ENCODE assay signal across 17 cellular contexts in genomic region chr22:22944268-22944985, GRCh38. TPM values are rescaled to one million over a fixed set of nuclear protein-coding genes. Genes with fewer than 3 reads are reported as not detected.
DNase-seq lines count a peak whose midpoint lies in the region; ATAC-seq and TF ChIP-seq lines count a peak whose summit lies in the region.
"Had no signal": no experiment of that assay in that cellular context is flagged by ENCODE, and none has a peak within 500 bp of the region (broad histone marks: within the 10 kb centered on the region; RNA-seq: fewer than 3 reads in every experiment).

No MANE protein-coding gene starts in this region.

- H3K9me3 ChIP-seq in IMR-90 (ENCODE audit: control insufficient read depth, insufficient read depth, low read length), result no peaks in the 10 kb centered on the region
- no peaks in the 10 kb centered on the region for H3K9me3 ChIP-seq in colonic mucosa
- no peaks in the 10 kb centered on the region for H3K9me3 ChIP-seq in spleen
- H3K9me3 ChIP-seq: body of pancreas, vagina had no signal

- H3K9ac ChIP-seq in IMR-90 (ENCODE audit: low read depth, low read length) (no peak overlapping the region), colonic mucosa (ENCODE audit: low read depth in 2 of 2, low read length in 2 of 2) (no peak overlapping the region)

- no peak overlapping the region for H3K23ac ChIP-seq in IMR-90 (ENCODE audit: low read depth, low read length)

- ATAC-seq in IMR-90 (ENCODE audit: low read depth) (no peak), GM21447 (IDR thresholded peaks at IDR 0.05; ENCODE audit: unreplicated experiment) (no peak)
- ATAC-seq: body of pancreas; SK-N-SH treated with all-trans-retinoic acid at 6 μM for 48 hours; stimulated activated effector memory CD8-positive, alpha-beta T cell treated with anti-CD3 and anti-CD28 coated beads, Interleukin-12 subunit alpha, Interleukin-12 subunit beta, amount 100 ng/mL, for 72 hours had no signal

- H3K27ac ChIP-seq in IMR-90 (ENCODE audit: insufficient read depth, low read length), result no peak overlapping the region
- H3K27ac ChIP-seq in colonic mucosa, result no peak overlapping the region
- peak overlapping the region in 3 of 8 donors; percentile 54 to 76 (median 72) for H3K27ac ChIP-seq in spleen
- H3K27ac ChIP-seq: body of pancreas, vagina had no signal

- no peak for TF ChIP-seq RAD21 in IMR-90 (IDR thresholded peaks at IDR 0.05; ENCODE audit: low read length)

- no peak overlapping the region for H3K56ac ChIP-seq in IMR-90 (ENCODE audit: extremely low read depth, insufficient read depth, low read length)

- dilution Hi-C loops in IMR-90 (cut with HindIII; ENCODE audit: low sequenced_read_pairs, unreplicated experiment), result no loop called here

- in situ Hi-C loops in IMR-90 (cut with MboI; ENCODE audit: low sequenced_read_pairs), result loop anchor here (10.0 kb wide), 1 partner anchor 480 kb away; no protein-coding TSS in a partner anchor

- no peak overlapping the region for H2BK5ac ChIP-seq in IMR-90 (ENCODE audit: low read depth, low read length, poor library complexity, severe bottlenecking)

- POLR2A ChIA-PET in IMR-90 (lab: Charles Lee; ENCODE audit: unreplicated experiment), result no interaction called here

- no peak overlapping the region for H3K4ac ChIP-seq in IMR-90 (ENCODE audit: low read depth, low read length)

- no peaks in the 10 kb centered on the region; the same call in 1 of the 2 replicates for H3K27me3 ChIP-seq in IMR-90 (ENCODE audit: control insufficient read depth, insufficient read depth, low read length)
- no peaks in the 10 kb centered on the region for H3K27me3 ChIP-seq in colonic mucosa
- H3K27me3 ChIP-seq in spleen (replicated peaks in 1 of 7), result peaks cover 0 to 15% (median 0%) of the 10 kb centered on the region in 7 donors
- H3K27me3 ChIP-seq: body of pancreas, vagina had no signal

- TF ChIP-seq CTCF in GM12865 (IDR thresholded peaks at IDR 0.05; ENCODE audit: insufficient read depth, low read depth, low read length, missing control alignments) (no peak), IMR-90 (conservative IDR thresholded peaks at IDR 0.05; ENCODE audit: low read depth, low read length) (no peak), colonic mucosa (IDR thresholded peaks at IDR 0.05) (no peak), spleen (IDR thresholded peaks at IDR 0.05 in 8 of 11, conservative IDR thresholded peaks at IDR 0.05 in 3 of 11) (no peak)

- H3K9me1 ChIP-seq in IMR-90 (ENCODE audit: insufficient read depth, low read length), result no peaks in the 10 kb centered on the region

- no peak overlapping the region for H3K4me3 ChIP-seq in GM12865 (ENCODE audit: low read depth, low read length)
- H3K4me3 ChIP-seq in IMR-90 (ENCODE audit: insufficient read depth, low read depth, low read length), result no peak overlapping the region
- no peak overlapping the region for H3K4me3 ChIP-seq in colonic mucosa
- H3K4me3 ChIP-seq in spleen, result no peak overlapping the region
- H3K4me3 ChIP-seq: body of pancreas, vagina had no signal

- no peak overlapping the region for H4K91ac ChIP-seq in IMR-90 (ENCODE audit: insufficient read depth, low read depth, low read length)

- H3K14ac ChIP-seq in IMR-90 (replicated peaks; ENCODE audit: low read depth, low read length), result no peak overlapping the region

- H3K4me1 Mint-ChIP-seq in activated T-cell treated with anti-CD3 and anti-CD28 coated beads, Interleukin-2, amount 50 U/mL, for 24 hours (ENCODE audit: low read depth), result peaks cover 6% of the 10 kb centered on the region

- no TSS peak for BruUV-seq in IMR-90 (replicated peaks; lab: Mats Ljungman, UMichigan)

- no peak overlapping the region for H3K4me2 ChIP-seq in IMR-90 (ENCODE audit: low read depth, low read length)

- peak; percentile 1 for DNase-seq in GM12865 (ENCODE audit: low read depth)
- DNase-seq in IMR-90, result no peak
- peak; percentile 14 for DNase-seq in colonic mucosa
- DNase-seq in spleen, result peak; percentile 74
- DNase-seq in NK-92 (lab: John Stamatoyannopoulos, UW; ENCODE audit: unreplicated experiment), result no peak
- no peak for DNase-seq in activated T-cell treated with anti-CD3 and anti-CD28 coated beads, Interleukin-2, amount 50 U/mL, for 24 hours
- DNase-seq: activated naive CD4-positive, alpha-beta T cell treated with anti-CD3 and anti-CD28 coated beads, Interleukin-2, amount 10 ng/mL, durations not matched to agents 7 days and 5 days; effector memory CD4-positive, alpha-beta T cell; mesenchymal stem cell; NCI-H226 had no signal

- H2AK9ac ChIP-seq in IMR-90 (replicated peaks; ENCODE audit: low read depth, low read length, poor library complexity), result no peak overlapping the region

- H4K5ac ChIP-seq in IMR-90 (ENCODE audit: low read depth, low read length), result no peak overlapping the region

- TF ChIP-seq POLR2A in IMR-90 (IDR thresholded peaks at IDR 0.05; ENCODE audit: low read depth, low read length) (no peak), spleen (IDR thresholded peaks at IDR 0.05) (no peak)

- H2BK15ac ChIP-seq in IMR-90 (ENCODE audit: low read depth, low read length), result no peak overlapping the region

- H4K8ac ChIP-seq in IMR-90 (ENCODE audit: low read depth in 2 of 2, low read length in 2 of 2), result no peak overlapping the region

- no peaks in the 10 kb centered on the region for H3K9me3 Mint-ChIP-seq in activated T-cell treated with anti-CD3 and anti-CD28 coated beads, Interleukin-2, amount 50 U/mL, for 24 hours
- H3K9me3 Mint-ChIP-seq: activated naive CD4-positive, alpha-beta T cell treated with anti-CD3 and anti-CD28 coated beads, Interleukin-2, amount 10 ng/mL, durations not matched to agents 7 days and 5 days; stimulated activated effector memory CD8-positive, alpha-beta T cell treated with anti-CD3 and anti-CD28 coated beads, Interleukin-12 subunit alpha, Interleukin-12 subunit beta, amount 100 ng/mL, for 72 hours had no signal

- intact Hi-C loops in IMR-90 (cut with micrococcal nuclease), result no loop called here
- intact Hi-C loops in colonic mucosa (cut with DNase I), result no loop called here
- intact Hi-C loops in spleen (cut with DNase I; ENCODE audit: low total_unique reads), result no loop called here

- CTCF ChIA-PET in IMR-90 (lab: Yijun Ruan, JAX), result no interaction called here

- no peaks in the 10 kb centered on the region for H3K36me3 Mint-ChIP-seq in activated T-cell treated with anti-CD3 and anti-CD28 coated beads, Interleukin-2, amount 50 U/mL, for 24 hours (ENCODE audit: low read depth)
- H3K36me3 Mint-ChIP-seq: activated naive CD4-positive, alpha-beta T cell treated with anti-CD3 and anti-CD28 coated beads, Interleukin-2, amount 10 ng/mL, durations not matched to agents 7 days and 5 days; stimulated activated effector memory CD8-positive, alpha-beta T cell treated with anti-CD3 and anti-CD28 coated beads, Interleukin-12 subunit alpha, Interleukin-12 subunit beta, amount 100 ng/mL, for 72 hours had no signal

- H3K4me1 ChIP-seq in IMR-90 (ENCODE audit: control insufficient read depth, insufficient read depth, low read length) (no peaks in the 10 kb centered on the region), colonic mucosa (no peaks in the 10 kb centered on the region), spleen (peaks cover 0 to 78% (median 33%) of the 10 kb centered on the region in 6 donors)
- H3K4me1 ChIP-seq: body of pancreas, vagina had no signal

- peaks cover 8% of the 10 kb centered on the region for H3K27me3 Mint-ChIP-seq in activated T-cell treated with anti-CD3 and anti-CD28 coated beads, Interleukin-2, amount 50 U/mL, for 24 hours

- no peak overlapping the region for H2BK20ac ChIP-seq in IMR-90 (ENCODE audit: low read depth, low read length)

- H3K36me3 ChIP-seq in IMR-90 (ENCODE audit: control insufficient read depth, insufficient read depth, low read length) (no peaks in the 10 kb centered on the region), colonic mucosa (no peaks in the 10 kb centered on the region), spleen (no peaks in the 10 kb centered on the region)
- H3K36me3 ChIP-seq: vagina had no signal

- H2BK120ac ChIP-seq in IMR-90 (ENCODE audit: low read depth, low read length), result no peak overlapping the region

- H2AK5ac ChIP-seq in IMR-90 (ENCODE audit: low read depth, low read length), result no peak overlapping the region

- WGBS in IMR-90 (ENCODE audit: extremely low coverage in 2 of 2, insufficient read length in 1 of 2), 2 experiments, result no CpG with 5 or more reads among the region's 18 CpGs
- WGBS in spleen, 5 donors, result 68 to 85% (median 82%) methylated on average over 17 to 18 of the region's 18 CpGs

- H3K4me3 Mint-ChIP-seq in activated T-cell treated with anti-CD3 and anti-CD28 coated beads, Interleukin-2, amount 50 U/mL, for 24 hours, result no peak overlapping the region
- H3K4me3 Mint-ChIP-seq: activated naive CD4-positive, alpha-beta T cell treated with anti-CD3 and anti-CD28 coated beads, Interleukin-2, amount 10 ng/mL, durations not matched to agents 7 days and 5 days; stimulated activated effector memory CD8-positive, alpha-beta T cell treated with anti-CD3 and anti-CD28 coated beads, Interleukin-12 subunit alpha, Interleukin-12 subunit beta, amount 100 ng/mL, for 72 hours had no signal

- H3K27ac Mint-ChIP-seq in activated T-cell treated with anti-CD3 and anti-CD28 coated beads, Interleukin-2, amount 50 U/mL, for 24 hours, result no peak overlapping the region
- H3K27ac Mint-ChIP-seq: activated naive CD4-positive, alpha-beta T cell treated with anti-CD3 and anti-CD28 coated beads, Interleukin-2, amount 10 ng/mL, durations not matched to agents 7 days and 5 days; stimulated activated effector memory CD8-positive, alpha-beta T cell treated with anti-CD3 and anti-CD28 coated beads, Interleukin-12 subunit alpha, Interleukin-12 subunit beta, amount 100 ng/mL, for 72 hours had no signal

- H2AFZ ChIP-seq in IMR-90 (replicated peaks; ENCODE audit: low read length, poor library complexity), result peak overlapping the region; percentile 21

- no peak overlapping the region for H3K18ac ChIP-seq in IMR-90 (ENCODE audit: low read depth, low read length)

- no peaks in the 10 kb centered on the region for H3K79me1 ChIP-seq in IMR-90 (ENCODE audit: low read depth in 1 of 2, low read length in 2 of 2)

- no peaks in the 10 kb centered on the region for H4K20me1 ChIP-seq in IMR-90 (ENCODE audit: insufficient read depth, low read length)

TF ChIP-seq in IMR-90, 13 proteins besides CTCF, POLR2A, EP300 and RAD21 (continues in another document):
- TF ChIP-seq FOS (IDR thresholded peaks at IDR 0.05; ENCODE audit: low read depth, low read length) (no peak), CEBPB (IDR thresholded peaks at IDR 0.05; ENCODE audit: low read depth, low read length) (no peak), RFX5 (IDR thresholded peaks at IDR 0.05; ENCODE audit: low read depth, low read length) (no peak), NFE2L2 (IDR thresholded peaks at IDR 0.05; ENCODE audit: low read depth, low read length) (no peak)

RNA-seq across cellular contexts. Expression of gene IGLL5, which starts 56.8 kb away (rescaled TPM):
- total RNA-seq in IMR-90 (2012; rRNA removed), result not detected in 2 replicates
- not detected in 2 replicates for polyA plus RNA-seq in IMR-90 (2012; rRNA removed)
- polyA plus RNA-seq in IMR-90 (2012; cell fraction: cytosol; rRNA removed), result not detected in 2 replicates
- not detected in 2 replicates for polyA plus RNA-seq in IMR-90 (2012; cell fraction: nucleus; rRNA removed; ENCODE audit: low replicate concordance)
- 10 to 100 TPM; 18.8 to 29.2 TPM for total RNA-seq in colonic mucosa
- total RNA-seq in spleen, result 100 to 1,000 TPM in 5 of 7 donors, 10 to 100 TPM in 2; 55.9 to 720 (median 130) TPM
- 100 to 1,000 TPM in 1 of 3 donors, 10 to 100 TPM in 2; 80.3 to 201 (median 93.0) TPM for polyA plus RNA-seq in spleen
- total RNA-seq: fibroblast of villous mesenchyme had no signal
- polyA plus RNA-seq: BJ had no signal

Comparison
In these comparisons a context has a peak if more than half of its experiments do, and no peak if none do; other contexts are left out.
1. DNase-seq: peak in GM12865 (single experiment), colonic mucosa (single experiment) and spleen (single experiment); none in IMR-90 (single experiment), NK-92 (single experiment) and activated T-cell treated with anti-CD3 and anti-CD28 coated beads, Interleukin-2, amount 50 U/mL, for 24 hours (single experiment).
2. RNA of gene IGLL5, which starts 56.8 kb away (total RNA-seq): 55.9 to 720 TPM in spleen and 18.8 to 29.2 TPM in colonic mucosa; not detected in IMR-90; every median in the first group is over 10 times any median in the second.